ENCODE assay signal across 8 cellular contexts in the genomic region with DNA sequence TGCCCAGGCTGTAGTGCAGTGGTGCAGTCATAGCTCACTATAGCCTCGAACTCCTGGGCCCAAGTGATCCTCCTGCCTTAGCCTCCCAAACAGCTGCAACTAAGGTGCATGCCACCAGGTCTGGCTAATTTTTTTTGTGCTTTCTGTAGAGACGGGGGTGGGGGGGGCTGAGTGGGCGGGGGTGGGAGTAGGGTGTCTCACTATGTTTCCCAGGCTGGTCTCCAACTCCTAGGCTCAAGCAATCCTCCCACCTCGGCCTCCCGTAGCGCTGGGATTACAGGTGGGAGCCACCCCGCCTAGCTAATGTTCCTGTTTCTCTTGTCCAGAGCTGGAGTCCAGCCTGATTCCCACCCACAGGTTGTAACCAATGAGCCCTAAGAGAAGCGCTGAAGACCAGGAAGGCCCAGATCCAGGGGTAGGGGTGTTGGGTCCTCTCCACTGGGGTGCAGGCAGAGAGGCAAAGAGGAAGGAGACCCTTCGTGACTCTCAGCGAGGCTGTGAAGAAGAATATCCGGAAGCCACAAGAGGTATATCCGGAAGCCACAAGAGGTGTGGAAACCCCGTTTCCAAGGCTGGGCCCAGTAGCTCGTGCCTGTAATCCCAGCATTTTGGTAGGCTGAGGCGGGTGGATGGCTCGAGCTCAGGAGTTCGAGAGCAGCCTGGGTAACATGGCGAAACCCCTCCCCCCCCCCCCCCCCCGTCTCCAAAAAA. TPM values are rescaled to one million over a fixed set of nuclear protein-coding genes. Genes with fewer than 3 reads are reported as not detected.
DNase-seq lines count a peak whose midpoint lies in the region; ATAC-seq and TF ChIP-seq lines count a peak whose summit lies in the region.

No MANE protein-coding gene starts in this region.

- peaks cover 18% of the 10 kb centered on the region for H3K36me3 ChIP-seq in MG63
- no peaks in the 10 kb centered on the region for H3K36me3 ChIP-seq in neural progenitor cell

- peaks cover 13% of the 10 kb centered on the region for H4K20me1 ChIP-seq in neural progenitor cell (ENCODE audit: low read depth)

- DNase-seq in GF-D8 (lab: John Stamatoyannopoulos, UW) (peak; percentile 91), MG63 (no peak), epithelial cell of esophagus (ENCODE audit: low read depth) (no peak), neural progenitor cell (ENCODE audit: low spot score) (no peak), mesenteric fat pad (ENCODE audit: low spot score) (no peak)
- DNase-seq in activated CD4-positive, alpha-beta T cell treated with anti-CD3 and anti-CD28 coated beads, Interleukin-2, amount 50 U/mL, for 48 hours: peak; percentile 47 to 57

- peaks cover 14% of the 10 kb centered on the region for H3F3A ChIP-seq in neural progenitor cell (ENCODE audit: low read depth)

- peaks cover 7% of the 10 kb centered on the region for H3K36me3 Mint-ChIP-seq in neural progenitor cell

- TF ChIP-seq CTCF in epithelial cell of esophagus (IDR thresholded peaks at IDR 0.05; ENCODE audit: insufficient read depth, low read depth, low read length, missing control alignments): no peak
- TF ChIP-seq CTCF in neural progenitor cell (IDR thresholded peaks at IDR 0.05): no peak

- H3K9ac ChIP-seq in neural progenitor cell: no peak overlapping the region

- peak overlapping the region; percentile 59 for H3K4me2 ChIP-seq in neural progenitor cell

- H3K27ac Mint-ChIP-seq in neural progenitor cell: peak overlapping the region; percentile 60

- H3K4me3 ChIP-seq in MG63: peak overlapping the region; percentile 92
- peak overlapping the region; percentile 57 for H3K4me3 ChIP-seq in epithelial cell of esophagus (ENCODE audit: low read length)
- H3K4me3 ChIP-seq in neural progenitor cell: peak overlapping the region; percentile 37

- peak overlapping the region; percentile 82 for H3K4me3 Mint-ChIP-seq in neural progenitor cell

- peaks cover 10% of the 10 kb centered on the region for H3K79me2 ChIP-seq in neural progenitor cell (ENCODE audit: low read depth)

- H3K27me3 ChIP-seq in MG63: no peaks in the 10 kb centered on the region
- no peaks in the 10 kb centered on the region for H3K27me3 ChIP-seq in neural progenitor cell

- ATAC-seq in GM21576 (IDR thresholded peaks at IDR 0.05; ENCODE audit: unreplicated experiment): no peak
- ATAC-seq in HG03095 (IDR thresholded peaks at IDR 0.05; ENCODE audit: unreplicated experiment): no peak

- no peaks in the 10 kb centered on the region for H3K27me3 Mint-ChIP-seq in neural progenitor cell (ENCODE audit: insufficient read depth, low read depth)

- no peaks in the 10 kb centered on the region for H3K9me3 ChIP-seq in MG63
- no peaks in the 10 kb centered on the region for H3K9me3 ChIP-seq in neural progenitor cell (ENCODE audit: low read depth)

- no peak overlapping the region for H3K27ac ChIP-seq in neural progenitor cell

- H3K4me1 ChIP-seq in neural progenitor cell: peaks cover 5% of the 10 kb centered on the region

- no peaks in the 10 kb centered on the region for H3K9me3 Mint-ChIP-seq in neural progenitor cell

- no peak overlapping the region for H2AFZ ChIP-seq in neural progenitor cell (replicated peaks)

- peaks cover 11% of the 10 kb centered on the region for H3K4me1 Mint-ChIP-seq in neural progenitor cell

RNA-seq across cellular contexts. Expression of a gene that starts 0.8 kb away (rescaled TPM):
- total RNA-seq in MG63 (2014; rRNA removed; shearing (Covaris generic); ENCODE audit: low replicate concordance): 37.3 and 57.0 TPM in 2 replicates
- total RNA-seq in neural progenitor cell (ENCODE audit: low replicate concordance) (69.4 and 228 TPM in 2 replicates), mesenteric fat pad (63.7 TPM)

RNA-seq across cellular contexts. Expression of a gene that starts 10.0 kb away (rescaled TPM):
- total RNA-seq in MG63 (2014; rRNA removed; shearing (Covaris generic); ENCODE audit: low replicate concordance): not detected in 2 replicates
- not detected in 2 replicates for total RNA-seq in neural progenitor cell (ENCODE audit: low replicate concordance)
- 0.64 TPM for total RNA-seq in mesenteric fat pad

RNA-seq across cellular contexts. Expression of a gene that starts 31.7 kb away (rescaled TPM):
- 114 and 120 TPM in 2 replicates for total RNA-seq in MG63 (2014; rRNA removed; shearing (Covaris generic); ENCODE audit: low replicate concordance)
- total RNA-seq in neural progenitor cell (ENCODE audit: low replicate concordance) (25.7 and 61.2 TPM in 2 replicates), mesenteric fat pad (59.5 TPM)

RNA-seq across cellular contexts. Expression of a gene that starts 32.1 kb away (rescaled TPM):
- 5.4 and 12.2 TPM in 2 replicates for total RNA-seq in MG63 (2014; rRNA removed; shearing (Covaris generic); ENCODE audit: low replicate concordance)
- total RNA-seq in neural progenitor cell (ENCODE audit: low replicate concordance) (33.4 and 48.8 TPM in 2 replicates), mesenteric fat pad (100.0 TPM)

RNA-seq across cellular contexts. Expression of a gene that starts 44.0 kb away (rescaled TPM):
- 0.20 and 0.30 TPM in 2 replicates for total RNA-seq in MG63 (2014; rRNA removed; shearing (Covaris generic); ENCODE audit: low replicate concordance)
- 30.1 and 52.7 TPM in 2 replicates for total RNA-seq in neural progenitor cell (ENCODE audit: low replicate concordance)
- total RNA-seq in mesenteric fat pad: 24.1 TPM

Comparison
In these comparisons a context has a peak if more than half of its experiments do, and no peak if none do; other contexts are left out.
1. DNase-seq: peak in GF-D8 (single experiment) and activated CD4-positive, alpha-beta T cell treated with anti-CD3 and anti-CD28 coated beads, Interleukin-2, amount 50 U/mL, for 48 hours (2 of 2); none in MG63 (single experiment), epithelial cell of esophagus (single experiment), neural progenitor cell (single experiment) and mesenteric fat pad (single experiment).
2. H3K4me3 ChIP-seq: peak in every context shown above with its lines; median percentile 92 in MG63; 57 in epithelial cell of esophagus; 37 in neural progenitor cell.